In genomic region chr2:95602146-95602545, GRCh38 we compare ENCODE assay signal across 6 cellular contexts. TPM values are rescaled to one million over a fixed set of nuclear protein-coding genes. Genes with fewer than 3 reads are reported as not detected.
"Had no signal": no experiment of that assay in that cellular context is flagged by ENCODE, and none has a peak within 500 bp of the region (broad histone marks: within the 10 kb centered on the region; RNA-seq: fewer than 3 reads in every experiment).

No MANE protein-coding gene starts in this region.

RNA-seq across cellular contexts. Expression of gene TRIM43, which starts 10.3 kb away (rescaled TPM):
- total RNA-seq: GM23248, H1, H4, H7, H9, HFFc6 had no signal
